In the genomic region with DNA sequence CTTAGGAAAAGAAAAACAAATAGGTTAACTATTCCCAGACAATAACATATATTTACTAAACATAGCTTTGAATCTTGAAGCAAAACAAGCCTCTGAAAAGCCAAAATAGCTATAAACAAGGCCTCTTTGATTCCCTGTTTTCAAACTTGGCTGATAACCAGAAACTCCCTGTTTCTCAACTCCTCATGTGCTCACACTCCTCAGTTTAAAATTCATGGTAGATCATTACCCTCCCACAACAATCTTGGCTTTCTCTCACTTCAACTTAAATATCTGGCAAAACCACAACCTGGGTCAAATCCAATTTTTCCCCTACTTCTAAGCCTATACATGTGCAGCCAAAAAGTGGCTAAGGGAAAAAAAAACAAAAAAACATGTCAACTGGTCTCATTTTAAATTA, we compare ENCODE assay signal across 19 cellular contexts. TPM values are rescaled to one million over a fixed set of nuclear protein-coding genes. Genes with fewer than 3 reads are reported as not detected.
DNase-seq lines count a peak whose midpoint lies in the region; ATAC-seq and TF ChIP-seq lines count a peak whose summit lies in the region.
"Had no signal": no experiment of that assay in that cellular context is flagged by ENCODE, and none has a peak within 500 bp of the region (broad histone marks: within the 10 kb centered on the region; RNA-seq: fewer than 3 reads in every experiment).

No MANE protein-coding gene starts in this region.

- H3K9me3 ChIP-seq in CD8-positive, alpha-beta T cell (ENCODE audit: low read length), result no peaks in the 10 kb centered on the region
- H3K9me3 ChIP-seq in stomach, result no peaks in the 10 kb centered on the region
- H3K9me3 ChIP-seq: mucosa of descending colon, thoracic aorta had no signal

- H3K27ac Mint-ChIP-seq in CD8-positive, alpha-beta T cell, result peak overlapping the region; percentile 8

- POLR2A ChIA-PET in CD8-positive, alpha-beta T cell (lab: Charles Lee), result no interaction called here

- no peak overlapping the region for H3K4me3 ChIP-seq in CD8-positive, alpha-beta T cell (ENCODE audit: low read depth, low read length)
- H3K4me3 ChIP-seq in choroid plexus epithelial cell (ENCODE audit: low read depth, low read length) (no peak overlapping the region), stomach (no peak overlapping the region), coronary artery (no peak overlapping the region)
- H3K4me3 ChIP-seq: GM12878, mucosa of descending colon, thoracic aorta had no signal

- no peaks in the 10 kb centered on the region for H3K4me1 ChIP-seq in CD8-positive, alpha-beta T cell (ENCODE audit: insufficient read depth, low read length)
- H3K4me1 ChIP-seq in stomach, result peaks cover 0 to 8% (median 0%) of the 10 kb centered on the region in 4 donors

- H3K36me3 Mint-ChIP-seq in CD8-positive, alpha-beta T cell, result peaks cover 90% of the 10 kb centered on the region

- no peak for DNase-seq in CD8-positive, alpha-beta T cell
- DNase-seq in NCI-H446 treated with DMSO at 0.1 percent for 48 hours (lab: John Stamatoyannopoulos, UW), result peak; percentile 13
- DNase-seq in choroid plexus epithelial cell (ENCODE audit: low read depth), result peak; percentile 39
- DNase-seq in midbrain (lab: John Stamatoyannopoulos, UW), result peak; percentile 40
- DNase-seq in stomach, result no peak
- DNase-seq in NCI-H1436 treated with DMSO at 0.1 percent for 48 hours (lab: John Stamatoyannopoulos, UW), result no peak
- DNase-seq in coronary artery (ENCODE audit: low spot score), result no peak
- no peak for DNase-seq in NCI-H1105 (lab: John Stamatoyannopoulos, UW)
- DNase-seq: activated naive CD4-positive, alpha-beta T cell; brain microvascular endothelial cell; effector CD4-positive, alpha-beta T cell; GDM1; left colon; mucosa of descending colon; NCI-H1694 treated with DMSO at 0.1 percent for 48 hours; occipital lobe; stimulated activated CD4-positive, alpha-beta T cell treated with anti-CD3 and anti-CD28 coated beads, Interleukin-2, amount 100 ng/mL, for 48 hours had no signal

- no peak overlapping the region for H3K4me3 Mint-ChIP-seq in CD8-positive, alpha-beta T cell

- peaks cover 41% of the 10 kb centered on the region for H3K36me3 ChIP-seq in CD8-positive, alpha-beta T cell (ENCODE audit: insufficient read depth, low read length)
- peaks cover 18 to 86% (median 80%) of the 10 kb centered on the region in 4 donors for H3K36me3 ChIP-seq in stomach

- TF ChIP-seq CTCF in CD8-positive, alpha-beta T cell (IDR thresholded peaks at IDR 0.05), result no peak
- TF ChIP-seq CTCF in choroid plexus epithelial cell (conservative IDR thresholded peaks at IDR 0.05; ENCODE audit: low read depth, low read length) (no peak), stomach (IDR thresholded peaks at IDR 0.05) (no peak), coronary artery (IDR thresholded peaks at IDR 0.05) (no peak)

- no peak for TF ChIP-seq POLR2A in stomach (IDR thresholded peaks at IDR 0.05)

- no peaks in the 10 kb centered on the region for H3K27me3 Mint-ChIP-seq in CD8-positive, alpha-beta T cell (ENCODE audit: low read depth)

- H3K27ac ChIP-seq in CD8-positive, alpha-beta T cell (ENCODE audit: low read depth, low read length), result no peak overlapping the region
- H3K27ac ChIP-seq in stomach, result no peak overlapping the region
- H3K27ac ChIP-seq in coronary artery, result no peak overlapping the region
- H3K27ac ChIP-seq: brain microvascular endothelial cell, thoracic aorta had no signal

- TF ChIP-seq EP300 in stomach (IDR thresholded peaks at IDR 0.05), result no peak

- CTCF ChIA-PET in CD8-positive, alpha-beta T cell (lab: Charles Lee), result no interaction called here

- ATAC-seq in CD8-positive, alpha-beta T cell, result no peak
- ATAC-seq: left colon, mucosa of descending colon had no signal

- H3K4me1 Mint-ChIP-seq in CD8-positive, alpha-beta T cell (ENCODE audit: low read depth), result peaks cover 7% of the 10 kb centered on the region

- intact Hi-C loops in CD8-positive, alpha-beta T cell (cut with DNase I, micrococcal nuclease), result no loop called here
- intact Hi-C loops in stomach (cut with DNase I; ENCODE audit: low total_unique reads), result no loop called here

- H3K27me3 ChIP-seq in CD8-positive, alpha-beta T cell (ENCODE audit: insufficient read depth, low read length), result no peaks in the 10 kb centered on the region
- no peaks in the 10 kb centered on the region for H3K27me3 ChIP-seq in stomach
- H3K27me3 ChIP-seq: brain microvascular endothelial cell had no signal

- no peaks in the 10 kb centered on the region for H3K9me3 Mint-ChIP-seq in CD8-positive, alpha-beta T cell

RNA-seq across cellular contexts. Expression of gene SUCLG1, which starts 15.6 kb away (rescaled TPM):
- total RNA-seq in CD8-positive, alpha-beta T cell, result 10 to 100 TPM; 31.6 to 35.1 TPM
- 10 to 100 TPM; 19.6 to 98.6 (median 83.7) TPM for total RNA-seq in stomach
- 100 to 1,000 TPM in 2 of 3 donors, 10 to 100 TPM in 1; 89.0 to 115 (median 102) TPM for polyA plus RNA-seq in stomach

Comparison
In these comparisons a context has a peak if more than half of its experiments do, and no peak if none do; other contexts are left out.
1. DNase-seq: peak in NCI-H446 treated with DMSO at 0.1 percent for 48 hours (single experiment), choroid plexus epithelial cell (single experiment) and midbrain (single experiment); none in CD8-positive, alpha-beta T cell (0 of 7), stomach (single experiment), NCI-H1436 treated with DMSO at 0.1 percent for 48 hours (single experiment), coronary artery (single experiment) and NCI-H1105 (single experiment).